7 cellular contexts compared by ENCODE assay signal in the genomic region with DNA sequence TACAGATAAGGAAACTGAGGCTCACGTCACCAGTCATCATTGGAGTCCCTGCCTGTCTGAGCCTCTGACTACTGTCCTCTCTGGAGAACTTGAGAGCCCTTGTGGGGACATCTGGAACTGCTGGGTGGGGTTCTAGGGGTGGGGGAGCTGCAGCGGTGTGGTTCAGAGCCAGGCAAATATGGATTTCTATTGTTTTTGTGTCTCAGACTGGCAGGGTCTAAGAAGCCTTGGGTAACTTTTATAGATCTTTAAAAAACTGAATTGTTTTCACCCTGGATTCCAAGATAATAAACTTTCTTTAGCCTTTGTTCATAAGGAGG. TPM values are rescaled to one million over a fixed set of nuclear protein-coding genes. Genes with fewer than 3 reads are reported as not detected.
A peak's percentile ranks its signal among the peaks of the same experiment; 100 is the strongest.
DNase-seq lines count a peak whose midpoint lies in the region; ATAC-seq, FAIRE-seq and TF ChIP-seq lines count a peak whose summit lies in the region.

No MANE protein-coding gene starts in this region.

- dilution Hi-C loops in keratinocyte (cut with MboI; ENCODE audit: extremely low pct_ligation_motif_present, low sequenced_read_pairs), result no loop called here

- in situ Hi-C loops in KBM-7 (cut with MboI; ENCODE audit: low pct_unique_long_range_greater_than_20kb, low sequenced_read_pairs), result no loop called here

- DNase-seq in GM06990 (ENCODE audit: extremely low read depth, insufficient read length) (peak; percentile 39), KBM-7 (peak; percentile 53), keratinocyte (ENCODE audit: low read depth, low spot score) (no peak), urothelium cell line (ENCODE audit: low spot score) (peak; percentile 49), medulla oblongata (ENCODE audit: extremely low spot score) (no peak), NK-92 (lab: John Stamatoyannopoulos, UW; ENCODE audit: unreplicated experiment) (no peak)
- no peak for DNase-seq in activated naive CD4-positive, alpha-beta T cell treated with anti-CD3 and anti-CD28 coated beads, Interleukin-2, amount 50 U/mL, for 72 hours (ENCODE audit: low spot score in 2 of 2)

- H3K27me3 ChIP-seq in GM06990 (replicated peaks; ENCODE audit: control insufficient read depth, insufficient read depth, low read length) (no peaks in the 10 kb centered on the region), keratinocyte (ENCODE audit: control insufficient read depth, extremely low read depth, insufficient read depth, low read length) (no peaks in the 10 kb centered on the region)

- H3K9ac ChIP-seq in keratinocyte (ENCODE audit: control insufficient read depth, extremely low read depth, insufficient read depth, low read length), result peak overlapping the region; percentile 86

- ATAC-seq in activated naive CD4-positive, alpha-beta T cell treated with anti-CD3 and anti-CD28 coated beads, Interleukin-2, amount 50 U/mL, for 72 hours, result peak; percentile 23 to 42

- no peaks in the 10 kb centered on the region for H4K20me1 ChIP-seq in keratinocyte (ENCODE audit: control insufficient read depth, extremely low read depth, insufficient read depth, low read length)

- FAIRE-seq in keratinocyte (lab: Jason Lieb, UNC), result no peak
- no peak for FAIRE-seq in urothelium cell line (lab: Jason Lieb, UNC)

- no peaks in the 10 kb centered on the region for H3K9me1 ChIP-seq in keratinocyte (ENCODE audit: control insufficient read depth, extremely low read depth, insufficient read depth, low read length)

- H3K27ac Mint-ChIP-seq in activated naive CD4-positive, alpha-beta T cell treated with anti-CD3 and anti-CD28 coated beads, Interleukin-2, amount 50 U/mL, for 72 hours, result peak overlapping the region in 1 of 2 donors; percentile 99

- TF ChIP-seq CTCF in GM06990 (IDR thresholded peaks at IDR 0.05; ENCODE audit: insufficient read depth, low read length, poor library complexity, severe bottlenecking), result peak; percentile 68
- TF ChIP-seq CTCF in keratinocyte (optimal IDR thresholded peaks at IDR 0.05 in 1 of 3, IDR thresholded peaks at IDR 0.05 in 1 of 3, conservative IDR thresholded peaks at IDR 0.05 in 1 of 3; ENCODE audit: extremely low read depth in 1 of 3, insufficient read depth in 2 of 3, low read length in 3 of 3), result peak; percentile 10 to 47 (median 26)

- H3K4me2 ChIP-seq in keratinocyte (ENCODE audit: control insufficient read depth, extremely low read depth, insufficient read depth, low read depth, low read length), result peak overlapping the region; percentile 84

- H3K27ac ChIP-seq in keratinocyte (ENCODE audit: control insufficient read depth, insufficient read depth, low read length), result peak overlapping the region; percentile 92

- peaks cover 40% of the 10 kb centered on the region for H3K4me1 ChIP-seq in keratinocyte (ENCODE audit: control insufficient read depth, extremely low read depth, insufficient read depth, low read length)

- no peaks in the 10 kb centered on the region for H3K9me3 ChIP-seq in keratinocyte (ENCODE audit: control insufficient read depth, low read depth, low read length)

- peak overlapping the region; percentile 60 for H3K4me3 ChIP-seq in GM06990 (replicated peaks; ENCODE audit: low read depth, low read length)
- peak overlapping the region in 2 of 3 experiments; percentile 7 to 25 for H3K4me3 ChIP-seq in keratinocyte (ENCODE audit: control insufficient read depth in 2 of 3, extremely low read depth in 1 of 3, insufficient read depth in 2 of 3, low read depth in 1 of 3, low read length in 3 of 3)

- no peaks in the 10 kb centered on the region for H3K9me3 Mint-ChIP-seq in activated naive CD4-positive, alpha-beta T cell treated with anti-CD3 and anti-CD28 coated beads, Interleukin-2, amount 50 U/mL, for 72 hours

- no peaks in the 10 kb centered on the region for H3K36me3 Mint-ChIP-seq in activated naive CD4-positive, alpha-beta T cell treated with anti-CD3 and anti-CD28 coated beads, Interleukin-2, amount 50 U/mL, for 72 hours

- H2AFZ ChIP-seq in keratinocyte (ENCODE audit: control insufficient read depth, low read length), result no peak overlapping the region

- no peaks in the 10 kb centered on the region for H3K79me2 ChIP-seq in keratinocyte (ENCODE audit: control insufficient read depth, insufficient read depth, low read length)

- H3K36me3 ChIP-seq in GM06990 (ENCODE audit: control insufficient read depth, insufficient read depth, low read length), result no peaks in the 10 kb centered on the region
- no peaks in the 10 kb centered on the region for H3K36me3 ChIP-seq in keratinocyte (ENCODE audit: control insufficient read depth in 2 of 2, extremely low read depth in 1 of 2, insufficient read depth in 2 of 2, low read length in 2 of 2)

RNA-seq across cellular contexts. Expression of a gene that starts 46.9 kb away (rescaled TPM):
- total RNA-seq in activated naive CD4-positive, alpha-beta T cell treated with anti-CD3 and anti-CD28 coated beads, Interleukin-2, amount 50 U/mL, for 72 hours, result 10 to 100 TPM; 20.3 to 68.4 TPM
- polyA plus RNA-seq in keratinocyte, result 18.1 to 22.5 TPM (median 20.0 TPM) in 3 replicates
- 27.9 TPM for polyA plus RNA-seq in keratinocyte (2011; ENCODE audit: low read depth)
- 8.6 and 9.8 TPM in 2 replicates for polyA plus RNA-seq in keratinocyte (2011; cell fraction: cytosol; rRNA removed)
- polyA plus RNA-seq in keratinocyte (2011; cell fraction: nucleus; rRNA removed), result 32.8 and 33.5 TPM in 2 replicates
- polyA plus RNA-seq in keratinocyte (2012; ENCODE audit: low replicate concordance), result 23.4 and 50.4 TPM in 2 replicates
- 11.6 to 12.8 TPM (median 12.6 TPM) in 3 replicates for polyA minus RNA-seq in keratinocyte
- 27.2 TPM for polyA minus RNA-seq in keratinocyte (2011; cell fraction: cytosol; rRNA and poly(A)+ RNA removed)
- polyA minus RNA-seq in keratinocyte (2011; cell fraction: nucleus; rRNA and poly(A)+ RNA removed), result 23.8 and 28.0 TPM in 2 replicates

Comparison
In these comparisons a context has a peak if more than half of its experiments do, and no peak if none do; other contexts are left out.
1. DNase-seq: peak in GM06990 (single experiment), KBM-7 (single experiment) and urothelium cell line (single experiment); none in activated naive CD4-positive, alpha-beta T cell treated with anti-CD3 and anti-CD28 coated beads, Interleukin-2, amount 50 U/mL, for 72 hours (0 of 2), keratinocyte (single experiment), medulla oblongata (single experiment) and NK-92 (single experiment).